ENCODE assay signal across 8 cellular contexts in the genomic region with DNA sequence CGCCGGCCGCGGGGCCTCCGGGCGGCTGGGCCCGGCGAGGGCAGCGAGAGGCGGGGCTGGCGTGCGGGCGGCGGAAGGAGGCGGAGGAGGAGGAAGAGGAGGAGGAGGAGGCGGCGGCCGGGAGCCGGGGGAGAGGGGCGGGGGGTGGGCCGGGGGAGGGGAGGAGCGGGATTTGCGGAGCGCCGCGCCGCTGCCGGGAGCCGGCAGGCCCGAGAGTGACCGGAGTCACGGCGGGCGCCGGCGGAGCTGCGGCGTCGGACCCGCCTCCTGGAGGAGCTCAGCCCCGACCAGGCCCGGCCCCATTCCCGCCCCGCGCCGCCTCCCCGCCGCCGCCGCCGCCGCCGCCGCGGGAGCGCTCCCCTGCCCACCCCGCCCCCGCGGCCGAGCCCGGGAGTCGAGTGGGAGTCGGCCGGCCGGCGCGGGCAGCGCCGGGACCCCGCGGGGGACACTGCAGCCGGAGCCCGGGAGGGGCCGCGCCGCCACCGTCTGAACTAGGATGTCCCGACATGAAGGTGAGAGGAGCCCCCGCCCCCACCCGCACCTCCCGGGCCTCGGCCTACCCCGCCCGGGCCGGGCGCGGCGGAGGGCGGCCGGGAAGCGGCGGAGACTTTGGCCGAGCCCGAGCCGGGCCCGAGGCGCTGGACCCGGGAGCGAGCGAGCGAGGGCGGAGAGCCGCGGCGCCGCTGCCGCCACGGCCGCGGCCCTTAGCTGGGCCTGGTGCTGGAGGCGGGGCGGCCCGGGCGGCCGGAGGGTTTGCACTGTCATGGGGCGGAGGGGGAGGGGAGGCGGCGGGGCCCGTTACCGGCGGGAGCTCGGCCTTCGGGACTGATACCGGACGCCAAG. TPM values are rescaled to one million over a fixed set of nuclear protein-coding genes. Genes with fewer than 3 reads are reported as not detected.
A peak's percentile ranks its signal among the peaks of the same experiment; 100 is the strongest.
DNase-seq lines count a peak whose midpoint lies in the region; ATAC-seq and TF ChIP-seq lines count a peak whose summit lies in the region.

TSS of gene KCMF1 (plus strand) at position 206 of the 843 bp plus-strand sequence. CDS start at position 497, 291 bp downstream.

- H3K9me3 ChIP-seq in DOHH2 (ENCODE audit: control insufficient read depth, insufficient read depth, low read length) (no peaks in the 10 kb centered on the region), IMR-90 (ENCODE audit: control insufficient read depth, insufficient read depth, low read length) (no peaks in the 10 kb centered on the region), adipocyte (ENCODE audit: control insufficient read depth, low read length) (no peaks in the 10 kb centered on the region), trophoblast cell (ENCODE audit: insufficient read depth, low read depth, low read length) (no peaks in the 10 kb centered on the region), tibial nerve (no peaks in the 10 kb centered on the region)

- H3K79me2 ChIP-seq in DOHH2 (ENCODE audit: control insufficient read depth, low read length) (peaks cover 89% of the 10 kb centered on the region), trophoblast cell (ENCODE audit: control insufficient read depth, insufficient read depth, low read length, poor library complexity) (peaks cover 23% of the 10 kb centered on the region)

- peak within 1 kb of the TSS; percentile 96 for H2AK9ac ChIP-seq in IMR-90 (replicated peaks; ENCODE audit: low read depth, low read length, poor library complexity)

- 0% methylated on average over 38 of the region's 125 CpGs; no CpG with 5 or more reads in 1 of the 2 experiments for whole genome bisulfite sequencing in IMR-90 (ENCODE audit: extremely low coverage in 2 of 2, insufficient read length in 1 of 2), 2 experiments
- no CpG with 5 or more reads among the region's 125 CpGs for WGBS in trophoblast cell (ENCODE audit: extremely low coverage, insufficient coverage, insufficient read length)
- WGBS in tibial nerve, 2 donors = 0% methylated on average over 9 to 24 of the region's 125 CpGs

- intact Hi-C loops in IMR-90 (cut with micrococcal nuclease) (loop anchor here (2.0 kb wide), 1 partner anchor 44 kb away; no protein-coding TSS in a partner anchor), cardiac septum (cut with DNase I) (loop anchor here (5.0 kb wide), 1 partner anchor 64 kb away; the partner anchor contains the start of gene TMSB10)
- intact Hi-C loops in T-helper 1 cell treated with Interleukin-12 subunit alpha and Interleukin-12 subunit beta and Interleukin-4 antibody, amounts not matched to agents 30 ng/mL and 1 ng/mL, for 36 hours (cut with micrococcal nuclease) = loop anchor here (1.0 kb wide), 2 partner anchors 44 to 66 kb away; partner anchors contain the start of gene TMSB10

- no peak for TF ChIP-seq RAD21 in IMR-90 (IDR thresholded peaks at IDR 0.05; ENCODE audit: low read length)

- H2BK120ac ChIP-seq in IMR-90 (ENCODE audit: low read depth, low read length) (peak within 1 kb of the TSS; percentile 88), trophoblast cell (ENCODE audit: insufficient read depth, low read length, poor library complexity) (peak within 1 kb of the TSS; percentile 83)

- BruUV-seq in IMR-90 (replicated peaks; lab: Mats Ljungman, UMichigan) = no TSS peak

- DNase-seq in IMR-90 = peak; percentile 74
- DNase-seq in adipocyte (ENCODE audit: low read depth) = peak; percentile 85
- peak; percentile 94 for DNase-seq in cardiac septum (ENCODE audit: low spot score)
- DNase-seq in trophoblast cell = peak; percentile 30 to 64
- peak; percentile 39 to 43 for DNase-seq in tibial nerve (ENCODE audit: low spot score in 2 of 2)

- TF ChIP-seq EP300 in tibial nerve (IDR thresholded peaks at IDR 0.05) = no peak

- peak within 1 kb of the TSS; percentile 99 for H3K4me3 ChIP-seq in DOHH2 (ENCODE audit: low read length)
- peak within 1 kb of the TSS; percentile 100 for H3K4me3 ChIP-seq in IMR-90 (ENCODE audit: insufficient read depth, low read depth, low read length)
- peak within 1 kb of the TSS; percentile 94 for H3K4me3 ChIP-seq in adipocyte (ENCODE audit: low read length)
- H3K4me3 ChIP-seq in trophoblast cell (ENCODE audit: low read depth, low read length) = peak within 1 kb of the TSS; percentile 87
- peak within 1 kb of the TSS; percentile 68 to 97 (median 82) for H3K4me3 ChIP-seq in tibial nerve

- peak within 1 kb of the TSS; percentile 88 for H2AK5ac ChIP-seq in IMR-90 (ENCODE audit: low read depth, low read length)
- H2AK5ac ChIP-seq in trophoblast cell (ENCODE audit: low read length) = peak within 1 kb of the TSS; percentile 94

- peak within 1 kb of the TSS; percentile 83 for H4K12ac ChIP-seq in trophoblast cell (ENCODE audit: low read depth, low read length)

- H3K4me2 ChIP-seq in DOHH2 (ENCODE audit: low read length) = peak within 1 kb of the TSS; percentile 93
- peak within 1 kb of the TSS; percentile 100 for H3K4me2 ChIP-seq in IMR-90 (ENCODE audit: low read depth, low read length)
- peak within 1 kb of the TSS; percentile 96 for H3K4me2 ChIP-seq in trophoblast cell (ENCODE audit: low read length)

- CTCF ChIA-PET in IMR-90 (lab: Yijun Ruan, JAX) = no interaction called here

- POLR2A ChIA-PET in IMR-90 (lab: Charles Lee; ENCODE audit: unreplicated experiment) = interaction anchor here (1.0 kb wide), 1 partner anchor 12 kb away, joined by 3 read pairs; no protein-coding TSS in a partner anchor

- H2AFZ ChIP-seq in IMR-90 (replicated peaks; ENCODE audit: low read length, poor library complexity) = peak within 1 kb of the TSS; percentile 82
- H2AFZ ChIP-seq in trophoblast cell (ENCODE audit: insufficient read depth, low read length, poor library complexity) = peak within 1 kb of the TSS; percentile 87

- H4K8ac ChIP-seq in IMR-90 (ENCODE audit: low read depth in 2 of 2, low read length in 2 of 2) = peak within 1 kb of the TSS; percentile 39 to 91
- H4K8ac ChIP-seq in trophoblast cell (ENCODE audit: low read depth, low read length) = peak within 1 kb of the TSS; percentile 84

- H2BK5ac ChIP-seq in IMR-90 (ENCODE audit: low read depth, low read length, poor library complexity, severe bottlenecking) (peak within 1 kb of the TSS; percentile 98), trophoblast cell (ENCODE audit: low read depth, low read length, poor library complexity) (peak within 1 kb of the TSS; percentile 98)

- H4K20me1 ChIP-seq in DOHH2 (ENCODE audit: control insufficient read depth, insufficient read depth, low read depth, low read length) = peaks cover 16% of the 10 kb centered on the region
- H4K20me1 ChIP-seq in IMR-90 (ENCODE audit: insufficient read depth, low read length) = peaks cover 40% of the 10 kb centered on the region

- H3K9ac ChIP-seq in IMR-90 (ENCODE audit: low read depth, low read length) = peak within 1 kb of the TSS; percentile 99
- peak within 1 kb of the TSS; percentile 100 for H3K9ac ChIP-seq in adipocyte (ENCODE audit: low read length)
- H3K9ac ChIP-seq in trophoblast cell (ENCODE audit: low read length) = peak within 1 kb of the TSS; percentile 95

- H2BK20ac ChIP-seq in IMR-90 (ENCODE audit: low read depth, low read length) = 0 out of 2 replicates have a peak within 1 kb of the TSS, but pooled peaks have one; percentile 38

- H3K27me3 ChIP-seq in DOHH2 (ENCODE audit: control insufficient read depth, low read length) = no peaks in the 10 kb centered on the region
- no peaks in the 10 kb centered on the region for H3K27me3 ChIP-seq in IMR-90 (ENCODE audit: control insufficient read depth, insufficient read depth, low read length)
- no peaks in the 10 kb centered on the region for H3K27me3 ChIP-seq in adipocyte (replicated peaks; ENCODE audit: control insufficient read depth, insufficient read depth, low read length)
- no peaks in the 10 kb centered on the region for H3K27me3 ChIP-seq in trophoblast cell (ENCODE audit: insufficient read depth, low read length)
- no peaks in the 10 kb centered on the region for H3K27me3 ChIP-seq in tibial nerve

- H3K79me1 ChIP-seq in IMR-90 (ENCODE audit: low read depth in 1 of 2, low read length in 2 of 2) (peaks cover 4 to 40% of the 10 kb centered on the region in 2 experiments; a peak in 3 of 4 replicates), trophoblast cell (ENCODE audit: low read length) (peaks cover 15% of the 10 kb centered on the region)

- dilution Hi-C loops in IMR-90 (cut with HindIII; ENCODE audit: low sequenced_read_pairs, unreplicated experiment) = no loop called here

- peaks cover 7% of the 10 kb centered on the region for H3K9me1 ChIP-seq in IMR-90 (ENCODE audit: insufficient read depth, low read length)

- H3K9me2 ChIP-seq in DOHH2 (replicated peaks; ENCODE audit: control insufficient read depth, low read length) = no peaks in the 10 kb centered on the region

- TF ChIP-seq CTCF in DOHH2 (IDR thresholded peaks at IDR 0.05; ENCODE audit: low read depth, low read length, poor library complexity, severe bottlenecking) = no peak
- no peak for TF ChIP-seq CTCF in IMR-90 (conservative IDR thresholded peaks at IDR 0.05; ENCODE audit: low read depth, low read length)
- no peak for TF ChIP-seq CTCF in tibial nerve (IDR thresholded peaks at IDR 0.05)

- H3K4ac ChIP-seq in IMR-90 (ENCODE audit: low read depth, low read length) = peak within 1 kb of the TSS; percentile 96
- H3K4ac ChIP-seq in trophoblast cell (ENCODE audit: low read depth, low read length) = peak within 1 kb of the TSS; percentile 90

- H2BK15ac ChIP-seq in IMR-90 (ENCODE audit: low read depth, low read length) = peak within 1 kb of the TSS; percentile 13; the same call in 2 of the 3 replicates

- peak within 1 kb of the TSS; percentile 91 for H4K5ac ChIP-seq in IMR-90 (ENCODE audit: low read depth, low read length)

- TF ChIP-seq POLR2A in IMR-90 (IDR thresholded peaks at IDR 0.05; ENCODE audit: low read depth, low read length) (peak; percentile 51), tibial nerve (IDR thresholded peaks at IDR 0.05) (peak in 1 of 2 donors; percentile 35)

- H2BK12ac ChIP-seq in trophoblast cell (ENCODE audit: low read length) = peak within 1 kb of the TSS; percentile 89

- H3K14ac ChIP-seq in IMR-90 (replicated peaks; ENCODE audit: low read depth, low read length) = peak within 1 kb of the TSS; percentile 100
- peak within 1 kb of the TSS; percentile 99 for H3K14ac ChIP-seq in trophoblast cell (ENCODE audit: low read length)

- H3K4me1 ChIP-seq in DOHH2 (ENCODE audit: control insufficient read depth, low read length) = peaks cover 38% of the 10 kb centered on the region
- H3K4me1 ChIP-seq in IMR-90 (ENCODE audit: control insufficient read depth, insufficient read depth, low read length) = peaks cover 5% of the 10 kb centered on the region
- H3K4me1 ChIP-seq in adipocyte (ENCODE audit: control insufficient read depth, insufficient read depth, low read length) = peaks cover 39% of the 10 kb centered on the region
- no peaks in the 10 kb centered on the region for H3K4me1 ChIP-seq in trophoblast cell (ENCODE audit: control insufficient read depth in 1 of 2, insufficient read depth in 2 of 2, low read length in 2 of 2)
- H3K4me1 ChIP-seq in tibial nerve = peaks cover 0 to 74% (median 31%) of the 10 kb centered on the region in 4 donors

- in situ Hi-C loops in IMR-90 (cut with MboI; ENCODE audit: low sequenced_read_pairs) = no loop called here

- H3K18ac ChIP-seq in IMR-90 (ENCODE audit: low read depth, low read length) (peak within 1 kb of the TSS; percentile 87), trophoblast cell (ENCODE audit: low read length) (peak within 1 kb of the TSS; percentile 93)

- H3F3A ChIP-seq in DOHH2 (ENCODE audit: control insufficient read depth, insufficient read depth) = 0 out of 2 replicates have a peak, but pooled peaks cover 4% of the 10 kb centered on the region

- H3K27ac ChIP-seq in DOHH2 (ENCODE audit: low read depth, low read length) (peak within 1 kb of the TSS; percentile 73), IMR-90 (ENCODE audit: insufficient read depth, low read length) (peak within 1 kb of the TSS; percentile 97), trophoblast cell (ENCODE audit: low read depth, low read length) (peak within 1 kb of the TSS; percentile 99), tibial nerve (peak within 1 kb of the TSS; percentile 92 to 99 (median 98))

- ATAC-seq in GM21526 (IDR thresholded peaks at IDR 0.05; ENCODE audit: low FRiP score, unreplicated experiment) (peak; percentile 40), IMR-90 (ENCODE audit: low read depth) (peak; percentile 84)

- H4K91ac ChIP-seq in IMR-90 (ENCODE audit: insufficient read depth, low read depth, low read length) (peak within 1 kb of the TSS; percentile 95), trophoblast cell (ENCODE audit: low read depth, low read length) (peak within 1 kb of the TSS; percentile 98)

- H3K23ac ChIP-seq in IMR-90 (ENCODE audit: low read depth, low read length) (peak within 1 kb of the TSS; percentile 100), trophoblast cell (ENCODE audit: low read length) (no peak within 1 kb of the TSS)

- H3K36me3 ChIP-seq in DOHH2 (ENCODE audit: control insufficient read depth, low read length) (peaks cover 52% of the 10 kb centered on the region), IMR-90 (ENCODE audit: control insufficient read depth, insufficient read depth, low read length) (peaks cover 7% of the 10 kb centered on the region; the same call in 1 of the 2 replicates), adipocyte (ENCODE audit: control insufficient read depth, insufficient read depth, low read length, severe bottlenecking) (peaks cover 8% of the 10 kb centered on the region), trophoblast cell (ENCODE audit: control insufficient read depth in 1 of 2, insufficient read depth in 2 of 2, low read length in 2 of 2) (peaks cover 4% of the 10 kb centered on the region in 2 experiments), tibial nerve (no peaks in the 10 kb centered on the region)

- H3K56ac ChIP-seq in IMR-90 (ENCODE audit: extremely low read depth, insufficient read depth, low read length) = peak within 1 kb of the TSS; percentile 92

RNA-seq across cellular contexts. Expression of gene KCMF1, which starts in this region (rescaled TPM):
- 108 and 118 TPM in 2 replicates for total RNA-seq in IMR-90 (2012; rRNA removed)
- polyA plus RNA-seq in IMR-90 (2012; rRNA removed) = 49.6 and 49.9 TPM in 2 replicates
- polyA plus RNA-seq in IMR-90 (2012; cell fraction: cytosol; rRNA removed) = 7.8 and 8.4 TPM in 2 replicates
- polyA plus RNA-seq in IMR-90 (2012; cell fraction: nucleus; rRNA removed; ENCODE audit: low replicate concordance) = 5.9 and 39.0 TPM in 2 replicates
- total RNA-seq in T-helper 1 cell treated with Interleukin-12 subunit alpha and Interleukin-12 subunit beta and Interleukin-4 antibody, amounts not matched to agents 30 ng/mL and 1 ng/mL, for 36 hours = 88.0 and 89.7 TPM in 2 replicates
- 88.8 TPM for total RNA-seq in cardiac septum
- polyA plus RNA-seq in trophoblast cell (2013) = 43.3 and 44.7 TPM in 2 replicates
- total RNA-seq in tibial nerve = 10 to 100 TPM; 22.9 to 35.1 (median 29.7) TPM

Comparison
In these comparisons a context has a peak if more than half of its experiments do, and no peak if none do; other contexts are left out.
1. Peak in every context shown above with its lines: DNase-seq, ATAC-seq, H3K4me3 ChIP-seq and H3K27ac ChIP-seq.
2. DNase-seq: peak in every context shown above with its lines; median percentile 94 in cardiac septum; 85 in adipocyte; 74 in IMR-90; 47 in trophoblast cell; 41 in tibial nerve.